In genomic region chr12:80016684-80017083, GRCh38 we compare ENCODE assay signal across 23 cellular contexts.
"Had no signal": no experiment of that assay in that cellular context is flagged by ENCODE, and none has a peak within 500 bp of the region (broad histone marks: within the 10 kb centered on the region; RNA-seq: fewer than 3 reads in every experiment).

No MANE protein-coding gene starts in this region.

- H3K4me1 Mint-ChIP-seq: activated CD4-positive, alpha-beta T cell treated with anti-CD3 and anti-CD28 coated beads, Interleukin-2, amount 10 ng/mL, durations not matched to agents 7 days and 5 days; activated naive CD8-positive, alpha-beta T cell treated with anti-CD3 and anti-CD28 coated beads, Interleukin-2, amount 50 U/mL, for 24 hours; nephron progenitor cell had no signal

- DNase-seq: activated CD4-positive, alpha-beta T cell treated with anti-CD3 and anti-CD28 coated beads, Interleukin-2, amount 10 ng/mL, durations not matched to agents 7 days and 5 days; activated CD8-positive, alpha-beta memory T cell treated with anti-CD3 and anti-CD28 coated beads, Interleukin-2, amount 50 U/mL, for 4 hours; activated naive CD4-positive, alpha-beta T cell treated with anti-CD3 and anti-CD28 coated beads for 36 hours; activated naive CD8-positive, alpha-beta T cell treated with anti-CD3 and anti-CD28 coated beads, Interleukin-2, amount 50 U/mL, for 24 hours; activated T-cell treated with anti-CD3 and anti-CD28 coated beads, Interleukin-2, amount 50 U/mL, for 4 hours; aorta; cerebellar nuclear complex; effector CD8-positive, alpha-beta T cell; left colon; lower lobe of right lung; nephron progenitor cell; ovary; psoas muscle; right lobe of liver; stimulated activated CD4-positive, alpha-beta T cell treated with anti-CD3 and anti-CD28 coated beads, Interleukin-4, amount 100 ng/mL, for 1 hour; stomach; T1000; testis had no signal

- H3K9me3 Mint-ChIP-seq: activated CD4-positive, alpha-beta T cell treated with anti-CD3 and anti-CD28 coated beads, Interleukin-2, amount 10 ng/mL, durations not matched to agents 7 days and 5 days; activated naive CD4-positive, alpha-beta T cell treated with anti-CD3 and anti-CD28 coated beads for 36 hours; activated naive CD8-positive, alpha-beta T cell treated with anti-CD3 and anti-CD28 coated beads, Interleukin-2, amount 50 U/mL, for 24 hours; activated T-cell treated with anti-CD3 and anti-CD28 coated beads, Interleukin-2, amount 50 U/mL, for 4 hours; dendritic cell treated with granulocyte-macrophage colony-stimulating factor and Interleukin-4, amounts not matched to agents 40 ng/mL and 50 ng/mL, for 4 days; nephron progenitor cell had no signal

- H3K27ac Mint-ChIP-seq: activated CD4-positive, alpha-beta T cell treated with anti-CD3 and anti-CD28 coated beads, Interleukin-2, amount 10 ng/mL, durations not matched to agents 7 days and 5 days; activated naive CD4-positive, alpha-beta T cell treated with anti-CD3 and anti-CD28 coated beads for 36 hours; activated naive CD8-positive, alpha-beta T cell treated with anti-CD3 and anti-CD28 coated beads, Interleukin-2, amount 50 U/mL, for 24 hours; dendritic cell treated with granulocyte-macrophage colony-stimulating factor and Interleukin-4, amounts not matched to agents 40 ng/mL and 50 ng/mL, for 4 days; nephron progenitor cell had no signal

- H3K36me3 ChIP-seq: lower lobe of right lung, ovary, right lobe of liver, stomach had no signal

- H3K27me3 ChIP-seq: hepatocyte, ovary, right lobe of liver, stomach, testis had no signal

- H3K4me3 Mint-ChIP-seq: activated CD4-positive, alpha-beta T cell treated with anti-CD3 and anti-CD28 coated beads, Interleukin-2, amount 10 ng/mL, durations not matched to agents 7 days and 5 days; activated naive CD4-positive, alpha-beta T cell treated with anti-CD3 and anti-CD28 coated beads for 36 hours; activated naive CD8-positive, alpha-beta T cell treated with anti-CD3 and anti-CD28 coated beads, Interleukin-2, amount 50 U/mL, for 24 hours; activated T-cell treated with anti-CD3 and anti-CD28 coated beads, Interleukin-2, amount 50 U/mL, for 4 hours; dendritic cell treated with granulocyte-macrophage colony-stimulating factor and Interleukin-4, amounts not matched to agents 40 ng/mL and 50 ng/mL, for 4 days; nephron progenitor cell had no signal

- H3K27ac ChIP-seq: hepatocyte, lower lobe of right lung, ovary, psoas muscle, right lobe of liver had no signal

- H3K4me3 ChIP-seq: hepatocyte, lower lobe of right lung, ovary, psoas muscle, right lobe of liver, smooth muscle cell, stomach, testis had no signal

- H3K27me3 Mint-ChIP-seq: activated CD4-positive, alpha-beta T cell treated with anti-CD3 and anti-CD28 coated beads, Interleukin-2, amount 10 ng/mL, durations not matched to agents 7 days and 5 days; dendritic cell treated with granulocyte-macrophage colony-stimulating factor and Interleukin-4, amounts not matched to agents 40 ng/mL and 50 ng/mL, for 4 days had no signal

- H3K4me2 ChIP-seq: hepatocyte, smooth muscle cell had no signal

- H3K9me3 ChIP-seq: lower lobe of right lung, ovary, right lobe of liver, testis had no signal

- H2AFZ ChIP-seq: hepatocyte had no signal

- H3K4me1 ChIP-seq: lower lobe of right lung, psoas muscle, right lobe of liver, stomach had no signal

- ATAC-seq: activated CD4-positive, CD25-positive, alpha-beta regulatory T cell treated with anti-CD3 and anti-CD28 coated beads, Interleukin-2, amount 50 U/mL, for 24 hours; activated naive CD8-positive, alpha-beta T cell treated with anti-CD3 and anti-CD28 coated beads, Interleukin-2, amount 50 U/mL, for 24 hours; activated T-cell treated with anti-CD3 and anti-CD28 coated beads, Interleukin-2, amount 50 U/mL, for 4 hours; esophagus mucosa; left colon; lower lobe of right lung; psoas muscle; right lobe of liver had no signal

- H3K79me2 ChIP-seq: hepatocyte had no signal
